In genomic region chr18:26039203-26039602, GRCh38 we compare ENCODE assay signal across 31 cellular contexts.
"Had no signal": no experiment of that assay in that cellular context is flagged by ENCODE, and none has a peak within 500 bp of the region (broad histone marks: within the 10 kb centered on the region; RNA-seq: fewer than 3 reads in every experiment).

No MANE protein-coding gene starts in this region.

- H3K9me3 ChIP-seq: adrenal gland, body of pancreas, colonic mucosa, gastrocnemius medialis, heart left ventricle had no signal

- H3K27ac Mint-ChIP-seq: activated CD4-positive, alpha-beta memory T cell treated with anti-CD3 and anti-CD28 coated beads for 36 hours; activated CD4-positive, alpha-beta T cell treated with anti-CD3 and anti-CD28 coated beads for 36 hours; activated CD4-positive, alpha-beta T cell treated with anti-CD3 and anti-CD28 coated beads, Interleukin-2, amount 10 ng/mL, durations not matched to agents 24 days and 14 days; activated CD8-positive, alpha-beta memory T cell treated with anti-CD3 and anti-CD28 coated beads, Interleukin-2, amount 10 ng/mL, durations not matched to agents 7 days and 5 days; activated CD8-positive, alpha-beta T cell treated with anti-CD3 and anti-CD28 coated beads, Interleukin-2, amount 10 ng/mL, durations not matched to agents 7 days and 5 days; activated naive CD4-positive, alpha-beta T cell treated with anti-CD3 and anti-CD28 coated beads for 36 hours; activated naive CD4-positive, alpha-beta T cell treated with anti-CD3 and anti-CD28 coated beads, Interleukin-2, amount 50 U/mL, for 24 hours; activated naive CD8-positive, alpha-beta T cell treated with anti-CD3 and anti-CD28 coated beads for 36 hours; activated naive CD8-positive, alpha-beta T cell treated with anti-CD3 and anti-CD28 coated beads, Interleukin-2, amount 50 U/mL, for 24 hours; activated T-helper 1 cell treated with anti-CD3 and anti-CD28 coated beads, Interleukin-12 subunit alpha, Interleukin-12 subunit beta, Interleukin-2, Interleukin-4 antibody, amounts not matched to agents 30 ng/mL and 10 ng/mL and 1 ng/mL, durations not matched to agents 14 hours and 24 hours and 36 hours; activated T-helper 2 cell treated with anti-CD3 and anti-CD28 coated beads, Interferon-gamma antibody, Interleukin-2, Interleukin-4, amounts not matched to agents 10 μg/mL and 5 μg/mL and 100 μg/mL, durations not matched to agents 14 hours and 24 hours and 36 hours; endodermal cell had no signal

- H3K27ac ChIP-seq: adrenal gland, body of pancreas, colonic mucosa, gastrocnemius medialis, heart left ventricle had no signal

- H3K4me3 Mint-ChIP-seq: activated CD4-positive, alpha-beta memory T cell treated with anti-CD3 and anti-CD28 coated beads for 36 hours; activated CD4-positive, alpha-beta T cell treated with anti-CD3 and anti-CD28 coated beads for 36 hours; activated CD4-positive, alpha-beta T cell treated with anti-CD3 and anti-CD28 coated beads, Interleukin-2, amount 10 ng/mL, durations not matched to agents 24 days and 14 days; activated CD8-positive, alpha-beta memory T cell treated with anti-CD3 and anti-CD28 coated beads, Interleukin-2, amount 10 ng/mL, durations not matched to agents 7 days and 5 days; activated CD8-positive, alpha-beta T cell treated with anti-CD3 and anti-CD28 coated beads, Interleukin-2, amount 10 ng/mL, durations not matched to agents 7 days and 5 days; activated naive CD4-positive, alpha-beta T cell treated with anti-CD3 and anti-CD28 coated beads for 36 hours; activated naive CD4-positive, alpha-beta T cell treated with anti-CD3 and anti-CD28 coated beads, Interleukin-2, amount 50 U/mL, for 24 hours; activated naive CD8-positive, alpha-beta T cell treated with anti-CD3 and anti-CD28 coated beads for 36 hours; activated naive CD8-positive, alpha-beta T cell treated with anti-CD3 and anti-CD28 coated beads, Interleukin-2, amount 50 U/mL, for 24 hours; activated T-helper 1 cell treated with anti-CD3 and anti-CD28 coated beads, Interleukin-12 subunit alpha, Interleukin-12 subunit beta, Interleukin-2, Interleukin-4 antibody, amounts not matched to agents 30 ng/mL and 10 ng/mL and 1 ng/mL, durations not matched to agents 14 hours and 24 hours and 36 hours; endodermal cell had no signal

- DNase-seq: activated CD4-positive, alpha-beta memory T cell treated with anti-CD3 and anti-CD28 coated beads for 36 hours; activated CD4-positive, alpha-beta T cell treated with anti-CD3 and anti-CD28 coated beads for 36 hours; activated CD4-positive, alpha-beta T cell treated with anti-CD3 and anti-CD28 coated beads, Interleukin-2, amount 10 ng/mL, durations not matched to agents 24 days and 14 days; activated CD4-positive, CD25-positive, alpha-beta regulatory T cell; activated CD4-positive, CD25-positive, alpha-beta regulatory T cell treated with anti-CD3 and anti-CD28 coated beads, Interleukin-2, amount 50 U/mL, for 72 hours; activated CD8-positive, alpha-beta memory T cell treated with anti-CD3 and anti-CD28 coated beads, Interleukin-2, amount 10 ng/mL, durations not matched to agents 7 days and 5 days; activated CD8-positive, alpha-beta memory T cell treated with anti-CD3 and anti-CD28 coated beads, Interleukin-2, amount 50 U/mL, for 4 hours; activated CD8-positive, alpha-beta T cell treated with anti-CD3 and anti-CD28 coated beads, Interleukin-2, amount 10 ng/mL, durations not matched to agents 7 days and 5 days; activated effector memory CD4-positive, alpha-beta T cell treated with anti-CD3 and anti-CD28 coated beads, Interleukin-2, amount 50 U/mL, for 16 hours; activated naive CD4-positive, alpha-beta T cell treated with anti-CD3 and anti-CD28 coated beads for 36 hours; activated naive CD8-positive, alpha-beta T cell treated with anti-CD3 and anti-CD28 coated beads for 36 hours; activated naive CD8-positive, alpha-beta T cell treated with anti-CD3 and anti-CD28 coated beads, Interleukin-2, amount 50 U/mL, for 24 hours; activated T-cell treated with anti-CD3 and anti-CD28 coated beads, Interleukin-2, amount 50 U/mL, for 1 hour; activated T-cell treated with anti-CD3 and anti-CD28 coated beads, Interleukin-2, amount 50 U/mL, for 48 hours; adrenal gland; amygdala; aorta; body of pancreas; caudate nucleus; colonic mucosa; effector CD8-positive, alpha-beta T cell; endodermal cell; foreskin fibroblast; gastrocnemius medialis; glutamatergic neuron; heart left ventricle; T1000 had no signal

- H3K9me3 Mint-ChIP-seq: activated CD4-positive, alpha-beta memory T cell treated with anti-CD3 and anti-CD28 coated beads for 36 hours; activated CD4-positive, alpha-beta T cell treated with anti-CD3 and anti-CD28 coated beads, Interleukin-2, amount 10 ng/mL, durations not matched to agents 24 days and 14 days; activated naive CD4-positive, alpha-beta T cell treated with anti-CD3 and anti-CD28 coated beads for 36 hours; activated naive CD4-positive, alpha-beta T cell treated with anti-CD3 and anti-CD28 coated beads, Interleukin-2, amount 50 U/mL, for 24 hours; activated naive CD8-positive, alpha-beta T cell treated with anti-CD3 and anti-CD28 coated beads for 36 hours; activated naive CD8-positive, alpha-beta T cell treated with anti-CD3 and anti-CD28 coated beads, Interleukin-2, amount 50 U/mL, for 24 hours; activated T-helper 1 cell treated with anti-CD3 and anti-CD28 coated beads, Interleukin-12 subunit alpha, Interleukin-12 subunit beta, Interleukin-2, Interleukin-4 antibody, amounts not matched to agents 30 ng/mL and 10 ng/mL and 1 ng/mL, durations not matched to agents 14 hours and 24 hours and 36 hours; activated T-helper 2 cell treated with anti-CD3 and anti-CD28 coated beads, Interferon-gamma antibody, Interleukin-2, Interleukin-4, amounts not matched to agents 10 μg/mL and 5 μg/mL and 100 μg/mL, durations not matched to agents 14 hours and 24 hours and 36 hours; endodermal cell had no signal

- ATAC-seq: activated CD4-positive, alpha-beta T cell treated with anti-CD3 and anti-CD28 coated beads for 36 hours; activated CD8-positive, alpha-beta memory T cell treated with anti-CD3 and anti-CD28 coated beads, Interleukin-2, amount 10 ng/mL, durations not matched to agents 7 days and 5 days; activated CD8-positive, alpha-beta T cell treated with anti-CD3 and anti-CD28 coated beads, Interleukin-2, amount 10 ng/mL, durations not matched to agents 7 days and 5 days; activated naive CD8-positive, alpha-beta T cell treated with anti-CD3 and anti-CD28 coated beads, Interleukin-2, amount 50 U/mL, for 24 hours; body of pancreas; esophagus mucosa; gastrocnemius medialis; heart left ventricle had no signal

- H3K4me3 ChIP-seq: adrenal gland, body of pancreas, colonic mucosa, gastrocnemius medialis, heart left ventricle had no signal

- H3K27me3 ChIP-seq: adrenal gland, body of pancreas, colonic mucosa, gastrocnemius medialis, heart left ventricle had no signal

- H3K27me3 Mint-ChIP-seq: activated CD4-positive, alpha-beta memory T cell treated with anti-CD3 and anti-CD28 coated beads for 36 hours; activated CD4-positive, alpha-beta T cell treated with anti-CD3 and anti-CD28 coated beads for 36 hours; activated CD4-positive, alpha-beta T cell treated with anti-CD3 and anti-CD28 coated beads, Interleukin-2, amount 10 ng/mL, durations not matched to agents 24 days and 14 days; activated CD8-positive, alpha-beta memory T cell treated with anti-CD3 and anti-CD28 coated beads, Interleukin-2, amount 10 ng/mL, durations not matched to agents 7 days and 5 days; activated naive CD4-positive, alpha-beta T cell treated with anti-CD3 and anti-CD28 coated beads, Interleukin-2, amount 50 U/mL, for 24 hours; activated naive CD8-positive, alpha-beta T cell treated with anti-CD3 and anti-CD28 coated beads for 36 hours; activated naive CD8-positive, alpha-beta T cell treated with anti-CD3 and anti-CD28 coated beads, Interleukin-2, amount 50 U/mL, for 24 hours had no signal

- H3K4me1 ChIP-seq: colonic mucosa, gastrocnemius medialis had no signal
